Comparison of ENCODE assay signal across 1 cellular context in the genomic region with DNA sequence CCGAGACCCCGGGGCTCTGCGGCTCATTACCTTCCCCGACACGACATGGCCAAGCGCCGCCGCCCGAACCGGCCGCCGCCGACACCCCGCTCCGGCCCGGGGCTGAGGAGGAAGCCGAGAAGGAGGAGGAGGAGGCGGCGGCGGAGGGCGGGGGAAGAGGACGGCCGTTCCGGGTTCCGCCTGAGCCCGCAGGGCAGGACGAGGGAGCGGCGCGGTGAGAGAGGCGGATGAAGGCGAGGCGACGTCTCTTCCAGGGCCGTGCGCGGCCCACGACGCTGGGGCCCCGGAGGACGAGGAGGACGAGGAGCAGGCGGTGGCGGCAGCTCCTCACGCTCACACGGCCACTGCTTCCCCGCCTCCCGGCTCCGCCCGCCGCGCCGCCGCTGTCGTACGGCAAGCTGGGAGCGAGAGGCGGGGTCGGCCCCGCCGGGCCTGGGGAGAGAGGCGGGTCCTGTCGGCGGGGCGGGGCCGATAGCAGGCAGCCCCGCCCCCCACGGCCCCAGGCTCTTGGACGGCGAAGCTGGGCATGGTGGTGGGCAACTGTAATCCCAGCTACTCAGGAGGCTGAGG.
TF ChIP-seq lines count a peak whose summit lies in the region.
"Not testable (repeated sequence)": the region's sequence is repeated elsewhere in the genome, so short reads cannot be mapped to it uniquely, and the experiment has no call there.

No MANE protein-coding gene starts in this region.

TF ChIP-seq in K562, 482 proteins besides CTCF, POLR2A, EP300 and RAD21 (continues in another document):
- TF ChIP-seq EP400 (IDR thresholded peaks at IDR 0.05): peak; percentile 65; the same call in 1 of the 2 replicates
- peak; percentile 63 to 83; a peak in 3 of 4 replicates for TF ChIP-seq MAZ (CRISPR knock-in tag; conservative IDR thresholded peaks at IDR 0.05 in 1 of 2, IDR thresholded peaks at IDR 0.05 in 1 of 2)
- not testable (repeated sequence) for TF ChIP-seq ATF1 (CRISPR knock-in tag; IDR thresholded peaks at IDR 0.05); CREB1 (IDR thresholded peaks at IDR 0.05)
- 0 out of 2 replicates have a peak, but pooled peaks have one; percentile 17 for TF ChIP-seq ATF1 (tag; IDR thresholded peaks at IDR 0.05)
- TF ChIP-seq PHF20 (IDR thresholded peaks at IDR 0.05; ENCODE audit: partially characterized antibody): peak; percentile 58
- TF ChIP-seq RB1 (IDR thresholded peaks at IDR 0.05; ENCODE audit: low read depth): peak; percentile 67
- TF ChIP-seq, protein P1, sequence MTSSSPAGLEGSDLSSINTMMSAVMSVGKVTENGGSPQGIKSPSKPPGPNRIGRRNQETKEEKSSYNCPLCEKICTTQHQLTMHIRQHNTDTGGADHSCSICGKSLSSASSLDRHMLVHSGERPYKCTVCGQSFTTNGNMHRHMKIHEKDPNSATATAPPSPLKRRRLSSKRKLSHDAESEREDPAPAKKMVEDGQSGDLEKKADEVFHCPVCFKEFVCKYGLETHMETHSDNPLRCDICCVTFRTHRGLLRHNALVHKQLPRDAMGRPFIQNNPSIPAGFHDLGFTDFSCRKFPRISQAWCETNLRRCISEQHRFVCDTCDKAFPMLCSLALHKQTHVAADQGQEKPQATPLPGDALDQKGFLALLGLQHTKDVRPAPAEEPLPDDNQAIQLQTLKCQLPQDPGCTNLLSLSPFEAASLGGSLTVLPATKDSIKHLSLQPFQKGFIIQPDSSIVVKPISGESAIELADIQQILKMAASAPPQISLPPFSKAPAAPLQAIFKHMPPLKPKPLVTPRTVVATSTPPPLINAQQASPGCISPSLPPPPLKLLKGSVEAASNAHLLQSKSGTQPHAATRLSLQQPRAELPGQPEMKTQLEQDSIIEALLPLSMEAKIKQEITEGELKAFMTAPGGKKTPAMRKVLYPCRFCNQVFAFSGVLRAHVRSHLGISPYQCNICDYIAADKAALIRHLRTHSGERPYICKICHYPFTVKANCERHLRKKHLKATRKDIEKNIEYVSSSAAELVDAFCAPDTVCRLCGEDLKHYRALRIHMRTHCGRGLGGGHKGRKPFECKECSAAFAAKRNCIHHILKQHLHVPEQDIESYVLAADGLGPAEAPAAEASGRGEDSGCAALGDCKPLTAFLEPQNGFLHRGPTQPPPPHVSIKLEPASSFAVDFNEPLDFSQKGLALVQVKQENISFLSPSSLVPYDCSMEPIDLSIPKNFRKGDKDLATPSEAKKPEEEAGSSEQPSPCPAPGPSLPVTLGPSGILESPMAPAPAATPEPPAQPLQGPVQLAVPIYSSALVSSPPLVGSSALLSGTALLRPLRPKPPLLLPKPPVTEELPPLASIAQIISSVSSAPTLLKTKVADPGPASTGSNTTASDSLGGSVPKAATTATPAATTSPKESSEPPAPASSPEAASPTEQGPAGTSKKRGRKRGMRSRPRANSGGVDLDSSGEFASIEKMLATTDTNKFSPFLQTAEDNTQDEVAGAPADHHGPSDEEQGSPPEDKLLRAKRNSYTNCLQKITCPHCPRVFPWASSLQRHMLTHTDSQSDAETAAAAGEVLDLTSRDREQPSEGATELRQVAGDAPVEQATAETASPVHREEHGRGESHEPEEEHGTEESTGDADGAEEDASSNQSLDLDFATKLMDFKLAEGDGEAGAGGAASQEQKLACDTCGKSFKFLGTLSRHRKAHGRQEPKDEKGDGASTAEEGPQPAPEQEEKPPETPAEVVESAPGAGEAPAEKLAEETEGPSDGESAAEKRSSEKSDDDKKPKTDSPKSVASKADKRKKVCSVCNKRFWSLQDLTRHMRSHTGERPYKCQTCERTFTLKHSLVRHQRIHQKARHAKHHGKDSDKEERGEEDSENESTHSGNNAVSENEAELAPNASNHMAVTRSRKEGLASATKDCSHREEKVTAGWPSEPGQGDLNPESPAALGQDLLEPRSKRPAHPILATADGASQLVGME (CRISPR knock-in tag; IDR thresholded peaks at IDR 0.05): peak; percentile 36; the same call in 1 of the 2 replicates
- peak; percentile 81 for TF ChIP-seq ZFX (CRISPR knock-in tag; IDR thresholded peaks at IDR 0.05)
- TF ChIP-seq NONO (IDR thresholded peaks at IDR 0.05; ENCODE audit: low read depth in 2 of 2, low read length in 1 of 2): peak in 1 of 2 experiments; percentile 72; a peak in 1 of 4 replicates
- TF ChIP-seq YY1 (IDR thresholded peaks at IDR 0.05; ENCODE audit: borderline replicate concordance in 1 of 3, control insufficient read depth in 1 of 3, extremely low read depth in 1 of 3, insufficient read depth in 3 of 3, insufficient read length in 1 of 3, insufficient replicate concordance in 2 of 3, low read depth in 1 of 3, low read length in 2 of 3): peak in 2 of 3 experiments; percentile 13 to 25
- peak; percentile 46; the same call in 1 of the 2 replicates for TF ChIP-seq CREB1 (CRISPR knock-in tag; IDR thresholded peaks at IDR 0.05)
- TF ChIP-seq ZNF76 (CRISPR knock-in tag; IDR thresholded peaks at IDR 0.05; ENCODE audit: borderline replicate concordance): 0 out of 2 replicates have a peak, but pooled peaks have one; percentile 15
- peak; percentile 87 for TF ChIP-seq RBFOX2 (IDR thresholded peaks at IDR 0.05; ENCODE audit: low read depth, low read length)
- TF ChIP-seq, protein P2, sequence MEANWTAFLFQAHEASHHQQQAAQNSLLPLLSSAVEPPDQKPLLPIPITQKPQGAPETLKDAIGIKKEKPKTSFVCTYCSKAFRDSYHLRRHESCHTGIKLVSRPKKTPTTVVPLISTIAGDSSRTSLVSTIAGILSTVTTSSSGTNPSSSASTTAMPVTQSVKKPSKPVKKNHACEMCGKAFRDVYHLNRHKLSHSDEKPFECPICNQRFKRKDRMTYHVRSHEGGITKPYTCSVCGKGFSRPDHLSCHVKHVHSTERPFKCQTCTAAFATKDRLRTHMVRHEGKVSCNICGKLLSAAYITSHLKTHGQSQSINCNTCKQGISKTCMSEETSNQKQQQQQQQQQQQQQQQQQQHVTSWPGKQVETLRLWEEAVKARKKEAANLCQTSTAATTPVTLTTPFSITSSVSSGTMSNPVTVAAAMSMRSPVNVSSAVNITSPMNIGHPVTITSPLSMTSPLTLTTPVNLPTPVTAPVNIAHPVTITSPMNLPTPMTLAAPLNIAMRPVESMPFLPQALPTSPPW (CRISPR knock-in tag; IDR thresholded peaks at IDR 0.05): peak; percentile 53
- peak; percentile 93 for TF ChIP-seq ZNF263 (CRISPR knock-in tag; IDR thresholded peaks at IDR 0.05; ENCODE audit: borderline replicate concordance)
- TF ChIP-seq, protein P3, sequence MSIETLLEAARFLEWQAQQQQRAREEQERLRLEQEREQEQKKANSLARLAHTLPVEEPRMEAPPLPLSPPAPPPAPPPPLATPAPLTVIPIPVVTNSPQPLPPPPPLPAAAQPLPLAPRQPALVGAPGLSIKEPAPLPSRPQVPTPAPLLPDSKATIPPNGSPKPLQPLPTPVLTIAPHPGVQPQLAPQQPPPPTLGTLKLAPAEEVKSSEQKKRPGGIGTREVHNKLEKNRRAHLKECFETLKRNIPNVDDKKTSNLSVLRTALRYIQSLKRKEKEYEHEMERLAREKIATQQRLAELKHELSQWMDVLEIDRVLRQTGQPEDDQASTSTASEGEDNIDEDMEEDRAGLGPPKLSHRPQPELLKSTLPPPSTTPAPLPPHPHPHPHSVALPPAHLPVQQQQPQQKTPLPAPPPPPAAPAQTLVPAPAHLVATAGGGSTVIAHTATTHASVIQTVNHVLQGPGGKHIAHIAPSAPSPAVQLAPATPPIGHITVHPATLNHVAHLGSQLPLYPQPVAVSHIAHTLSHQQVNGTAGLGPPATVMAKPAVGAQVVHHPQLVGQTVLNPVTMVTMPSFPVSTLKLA (conservative IDR thresholded peaks at IDR 0.05): peak in 1 of 2 experiments; percentile 67; a peak in 2 of 4 replicates
- TF ChIP-seq, protein P4, sequence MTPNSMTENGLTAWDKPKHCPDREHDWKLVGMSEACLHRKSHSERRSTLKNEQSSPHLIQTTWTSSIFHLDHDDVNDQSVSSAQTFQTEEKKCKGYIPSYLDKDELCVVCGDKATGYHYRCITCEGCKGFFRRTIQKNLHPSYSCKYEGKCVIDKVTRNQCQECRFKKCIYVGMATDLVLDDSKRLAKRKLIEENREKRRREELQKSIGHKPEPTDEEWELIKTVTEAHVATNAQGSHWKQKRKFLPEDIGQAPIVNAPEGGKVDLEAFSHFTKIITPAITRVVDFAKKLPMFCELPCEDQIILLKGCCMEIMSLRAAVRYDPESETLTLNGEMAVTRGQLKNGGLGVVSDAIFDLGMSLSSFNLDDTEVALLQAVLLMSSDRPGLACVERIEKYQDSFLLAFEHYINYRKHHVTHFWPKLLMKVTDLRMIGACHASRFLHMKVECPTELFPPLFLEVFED (CRISPR knock-in tag; conservative IDR thresholded peaks at IDR 0.05): 0 out of 2 replicates have a peak, but pooled peaks have one; percentile 37
- TF ChIP-seq GTF2E2 (tag; IDR thresholded peaks at IDR 0.05): peak; percentile 28; the same call in 1 of the 2 replicates
- peak; percentile 81 for TF ChIP-seq CXXC5 (CRISPR knock-in tag; IDR thresholded peaks at IDR 0.05)
- TF ChIP-seq ELF1 (tag; IDR thresholded peaks at IDR 0.05): peak; percentile 68
- TF ChIP-seq POLR2B (IDR thresholded peaks at IDR 0.05; ENCODE audit: low read depth, partially characterized antibody): peak; percentile 54
- TF ChIP-seq NFIC (IDR thresholded peaks at IDR 0.05): peak; percentile 35; the same call in 1 of the 2 replicates
- 0 out of 2 replicates have a peak, but pooled peaks have one; percentile 15 for TF ChIP-seq GABPA (tag; conservative IDR thresholded peaks at IDR 0.05; ENCODE audit: low read depth)
- TF ChIP-seq, protein P5, sequence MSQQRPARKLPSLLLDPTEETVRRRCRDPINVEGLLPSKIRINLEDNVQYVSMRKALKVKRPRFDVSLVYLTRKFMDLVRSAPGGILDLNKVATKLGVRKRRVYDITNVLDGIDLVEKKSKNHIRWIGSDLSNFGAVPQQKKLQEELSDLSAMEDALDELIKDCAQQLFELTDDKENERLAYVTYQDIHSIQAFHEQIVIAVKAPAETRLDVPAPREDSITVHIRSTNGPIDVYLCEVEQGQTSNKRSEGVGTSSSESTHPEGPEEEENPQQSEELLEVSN (IDR thresholded peaks at IDR 0.05; ENCODE audit: borderline replicate concordance in 1 of 2, extremely low read depth in 1 of 2, insufficient read depth in 1 of 2, insufficient read length in 1 of 2, low read depth in 1 of 2, low read length in 1 of 2, poor library complexity in 1 of 2, severe bottlenecking in 1 of 2): peak in 1 of 2 experiments; percentile 29
- TF ChIP-seq, protein P6, sequence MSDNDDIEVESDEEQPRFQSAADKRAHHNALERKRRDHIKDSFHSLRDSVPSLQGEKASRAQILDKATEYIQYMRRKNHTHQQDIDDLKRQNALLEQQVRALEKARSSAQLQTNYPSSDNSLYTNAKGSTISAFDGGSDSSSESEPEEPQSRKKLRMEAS (CRISPR knock-in tag; IDR thresholded peaks at IDR 0.05): peak; percentile 52
- TF ChIP-seq, protein P7, sequence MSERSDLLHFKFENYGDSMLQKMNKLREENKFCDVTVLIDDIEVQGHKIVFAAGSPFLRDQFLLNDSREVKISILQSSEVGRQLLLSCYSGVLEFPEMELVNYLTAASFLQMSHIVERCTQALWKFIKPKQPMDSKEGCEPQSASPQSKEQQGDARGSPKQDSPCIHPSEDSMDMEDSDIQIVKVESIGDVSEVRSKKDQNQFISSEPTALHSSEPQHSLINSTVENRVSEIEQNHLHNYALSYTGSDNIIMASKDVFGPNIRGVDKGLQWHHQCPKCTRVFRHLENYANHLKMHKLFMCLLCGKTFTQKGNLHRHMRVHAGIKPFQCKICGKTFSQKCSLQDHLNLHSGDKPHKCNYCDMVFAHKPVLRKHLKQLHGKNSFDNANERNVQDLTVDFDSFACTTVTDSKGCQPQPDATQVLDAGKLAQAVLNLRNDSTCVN (CRISPR knock-in tag; IDR thresholded peaks at IDR 0.05): 0 out of 2 replicates have a peak, but pooled peaks have one; percentile 13
- TF ChIP-seq, protein P8, sequence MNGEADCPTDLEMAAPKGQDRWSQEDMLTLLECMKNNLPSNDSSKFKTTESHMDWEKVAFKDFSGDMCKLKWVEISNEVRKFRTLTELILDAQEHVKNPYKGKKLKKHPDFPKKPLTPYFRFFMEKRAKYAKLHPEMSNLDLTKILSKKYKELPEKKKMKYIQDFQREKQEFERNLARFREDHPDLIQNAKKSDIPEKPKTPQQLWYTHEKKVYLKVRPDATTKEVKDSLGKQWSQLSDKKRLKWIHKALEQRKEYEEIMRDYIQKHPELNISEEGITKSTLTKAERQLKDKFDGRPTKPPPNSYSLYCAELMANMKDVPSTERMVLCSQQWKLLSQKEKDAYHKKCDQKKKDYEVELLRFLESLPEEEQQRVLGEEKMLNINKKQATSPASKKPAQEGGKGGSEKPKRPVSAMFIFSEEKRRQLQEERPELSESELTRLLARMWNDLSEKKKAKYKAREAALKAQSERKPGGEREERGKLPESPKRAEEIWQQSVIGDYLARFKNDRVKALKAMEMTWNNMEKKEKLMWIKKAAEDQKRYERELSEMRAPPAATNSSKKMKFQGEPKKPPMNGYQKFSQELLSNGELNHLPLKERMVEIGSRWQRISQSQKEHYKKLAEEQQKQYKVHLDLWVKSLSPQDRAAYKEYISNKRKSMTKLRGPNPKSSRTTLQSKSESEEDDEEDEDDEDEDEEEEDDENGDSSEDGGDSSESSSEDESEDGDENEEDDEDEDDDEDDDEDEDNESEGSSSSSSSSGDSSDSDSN (IDR thresholded peaks at IDR 0.05; ENCODE audit: borderline replicate concordance in 1 of 2, low read depth in 2 of 2, low read length in 2 of 2): 0 out of 4 replicates have a peak, but pooled peaks have one; percentile 24 to 58
- peak in 1 of 2 experiments; percentile 25; a peak in 2 of 4 replicates for TF ChIP-seq HDAC1 (IDR thresholded peaks at IDR 0.05)
- TF ChIP-seq PHF8 (IDR thresholded peaks at IDR 0.05; ENCODE audit: borderline replicate concordance, low read length): peak; percentile 66; the same call in 1 of the 2 replicates
- 0 out of 2 replicates have a peak, but pooled peaks have one; percentile 64 for TF ChIP-seq ELF2 (CRISPR knock-in tag; IDR thresholded peaks at IDR 0.05)
- TF ChIP-seq SP1 (CRISPR knock-in tag; IDR thresholded peaks at IDR 0.05): peak; percentile 32
- TF ChIP-seq, protein P9, sequence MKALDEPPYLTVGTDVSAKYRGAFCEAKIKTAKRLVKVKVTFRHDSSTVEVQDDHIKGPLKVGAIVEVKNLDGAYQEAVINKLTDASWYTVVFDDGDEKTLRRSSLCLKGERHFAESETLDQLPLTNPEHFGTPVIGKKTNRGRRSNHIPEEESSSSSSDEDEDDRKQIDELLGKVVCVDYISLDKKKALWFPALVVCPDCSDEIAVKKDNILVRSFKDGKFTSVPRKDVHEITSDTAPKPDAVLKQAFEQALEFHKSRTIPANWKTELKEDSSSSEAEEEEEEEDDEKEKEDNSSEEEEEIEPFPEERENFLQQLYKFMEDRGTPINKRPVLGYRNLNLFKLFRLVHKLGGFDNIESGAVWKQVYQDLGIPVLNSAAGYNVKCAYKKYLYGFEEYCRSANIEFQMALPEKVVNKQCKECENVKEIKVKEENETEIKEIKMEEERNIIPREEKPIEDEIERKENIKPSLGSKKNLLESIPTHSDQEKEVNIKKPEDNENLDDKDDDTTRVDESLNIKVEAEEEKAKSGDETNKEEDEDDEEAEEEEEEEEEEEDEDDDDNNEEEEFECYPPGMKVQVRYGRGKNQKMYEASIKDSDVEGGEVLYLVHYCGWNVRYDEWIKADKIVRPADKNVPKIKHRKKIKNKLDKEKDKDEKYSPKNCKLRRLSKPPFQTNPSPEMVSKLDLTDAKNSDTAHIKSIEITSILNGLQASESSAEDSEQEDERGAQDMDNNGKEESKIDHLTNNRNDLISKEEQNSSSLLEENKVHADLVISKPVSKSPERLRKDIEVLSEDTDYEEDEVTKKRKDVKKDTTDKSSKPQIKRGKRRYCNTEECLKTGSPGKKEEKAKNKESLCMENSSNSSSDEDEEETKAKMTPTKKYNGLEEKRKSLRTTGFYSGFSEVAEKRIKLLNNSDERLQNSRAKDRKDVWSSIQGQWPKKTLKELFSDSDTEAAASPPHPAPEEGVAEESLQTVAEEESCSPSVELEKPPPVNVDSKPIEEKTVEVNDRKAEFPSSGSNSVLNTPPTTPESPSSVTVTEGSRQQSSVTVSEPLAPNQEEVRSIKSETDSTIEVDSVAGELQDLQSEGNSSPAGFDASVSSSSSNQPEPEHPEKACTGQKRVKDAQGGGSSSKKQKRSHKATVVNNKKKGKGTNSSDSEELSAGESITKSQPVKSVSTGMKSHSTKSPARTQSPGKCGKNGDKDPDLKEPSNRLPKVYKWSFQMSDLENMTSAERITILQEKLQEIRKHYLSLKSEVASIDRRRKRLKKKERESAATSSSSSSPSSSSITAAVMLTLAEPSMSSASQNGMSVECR (CRISPR knock-in tag; IDR thresholded peaks at IDR 0.05): peak; percentile 78; the same call in 1 of the 2 replicates
